Comparison of ENCODE assay signal across 14 cellular contexts in the genomic region with DNA sequence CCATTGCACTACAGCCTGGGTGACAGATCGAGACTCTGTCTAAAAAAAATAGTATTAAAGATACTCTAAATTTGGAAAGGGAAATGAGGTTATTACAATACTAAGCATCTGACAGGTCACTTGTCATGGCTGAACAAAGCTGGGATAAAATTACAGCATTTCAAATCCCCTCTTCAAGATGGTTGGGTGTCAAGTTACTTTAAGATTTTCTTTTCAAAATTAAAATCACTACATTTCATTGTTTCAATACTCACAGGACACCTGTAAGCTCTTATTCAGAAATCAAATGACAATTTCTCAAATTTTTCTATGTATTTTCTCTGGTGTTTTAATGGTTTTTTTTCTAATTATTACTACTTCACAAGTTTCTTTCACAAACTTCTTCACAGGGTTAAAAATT. TPM values are rescaled to one million over a fixed set of nuclear protein-coding genes. Genes with fewer than 3 reads are reported as not detected.
A peak's percentile ranks its signal among the peaks of the same experiment; 100 is the strongest.
DNase-seq lines count a peak whose midpoint lies in the region; ATAC-seq, FAIRE-seq and TF ChIP-seq lines count a peak whose summit lies in the region.
"Had no signal": no experiment of that assay in that cellular context is flagged by ENCODE, and none has a peak within 500 bp of the region (broad histone marks: within the 10 kb centered on the region; RNA-seq: fewer than 3 reads in every experiment).

No MANE protein-coding gene starts in this region.

- peaks cover 64% of the 10 kb centered on the region for H3K79me2 ChIP-seq in HepG2 (ENCODE audit: insufficient read depth, low read length)

- H3K4me3 ChIP-seq in HepG2 (replicated peaks in 1 of 3; ENCODE audit: insufficient read depth in 1 of 3, low read depth in 2 of 3, low read length in 3 of 3), result no peak overlapping the region
- no peak overlapping the region for H3K4me3 ChIP-seq in right lobe of liver
- H3K4me3 ChIP-seq in RWPE2 (ENCODE audit: severe bottlenecking), result no peak overlapping the region

- no peak overlapping the region for H3K9ac ChIP-seq in HepG2 (ENCODE audit: insufficient read depth, low read depth, low read length)

- H3K9me3 ChIP-seq in HepG2 (ENCODE audit: low read length) (no peaks in the 10 kb centered on the region), right lobe of liver (no peaks in the 10 kb centered on the region), RWPE2 (ENCODE audit: severe bottlenecking) (no peaks in the 10 kb centered on the region)

- peaks cover 86% of the 10 kb centered on the region for H4K20me1 ChIP-seq in HepG2 (ENCODE audit: insufficient read depth, low read length)

- no peak overlapping the region for H2AFZ ChIP-seq in HepG2 (ENCODE audit: low read length)

- no peak for TF ChIP-seq RAD21 in HepG2 (CRISPR knock-in tag; IDR thresholded peaks at IDR 0.05)

- H3K9me3 Mint-ChIP-seq in endothelial cell (ENCODE audit: unreplicated experiment), result no peaks in the 10 kb centered on the region
- H3K9me3 Mint-ChIP-seq: naive B cell had no signal

- CTCF ChIA-PET in HepG2 (lab: Yijun Ruan, JAX; ENCODE audit: low intra/inter-chr PET ratio, low total read pairs), result no interaction called here

- peak overlapping the region; percentile 93; the same call in 1 of the 2 replicates for H3K4me2 ChIP-seq in HepG2 (ENCODE audit: low read depth, low read length)

- TF ChIP-seq CTCF in HepG2 (CRISPR knock-in tag; IDR thresholded peaks at IDR 0.05), result no peak
- TF ChIP-seq CTCF in right lobe of liver (IDR thresholded peaks at IDR 0.05), result no peak
- TF ChIP-seq CTCF in RWPE2 (IDR thresholded peaks at IDR 0.05; ENCODE audit: poor library complexity, severe bottlenecking), result no peak
- no peak for TF ChIP-seq CTCF in endothelial cell (IDR thresholded peaks at IDR 0.05; ENCODE audit: unreplicated experiment)

- H3K36me3 Mint-ChIP-seq in endothelial cell (ENCODE audit: low read depth, unreplicated experiment), result peaks cover 51% of the 10 kb centered on the region

- DNase-seq in HepG2 (ENCODE audit: low spot score) (no peak), right lobe of liver (no peak), RWPE2 (ENCODE audit: low spot score) (no peak), endothelial cell (ENCODE audit: low spot score) (no peak), NK-92 (lab: John Stamatoyannopoulos, UW; ENCODE audit: unreplicated experiment) (no peak), AG08396 (ENCODE audit: low spot score) (no peak), NCI-H345 (lab: John Stamatoyannopoulos, UW) (no peak)
- DNase-seq in activated CD4-positive, alpha-beta T cell treated with anti-CD3 and anti-CD28 coated beads for 4 hours, result no peak
- DNase-seq: activated effector memory CD4-positive, alpha-beta T cell treated with Interleukin-2 at 50 U/mL for 16 hours; C1 segment of cervical spinal cord; naive B cell; NCI-H446; SHP77 had no signal

- peaks cover 37% of the 10 kb centered on the region for H3K4me1 Mint-ChIP-seq in endothelial cell (ENCODE audit: unreplicated experiment)

- H3K27ac ChIP-seq in HepG2 (ENCODE audit: extremely low read length, insufficient read depth, low read length) (no peak overlapping the region), right lobe of liver (no peak overlapping the region), RWPE2 (ENCODE audit: poor library complexity, severe bottlenecking) (peak overlapping the region; percentile 87)

- FAIRE-seq in HepG2 (lab: Jason Lieb, UNC), result no peak
- FAIRE-seq: islet of Langerhans had no signal

- TF ChIP-seq POLR2A in HepG2 (IDR thresholded peaks at IDR 0.05; ENCODE audit: insufficient read depth in 1 of 2, low read depth in 2 of 2, low read length in 2 of 2) (no peak), right lobe of liver (IDR thresholded peaks at IDR 0.05) (no peak)

- H3K36me3 ChIP-seq in HepG2 (replicated peaks in 1 of 2; ENCODE audit: control insufficient read depth in 1 of 2, insufficient read depth in 2 of 2, low read length in 2 of 2) (peaks cover 13 to 81% of the 10 kb centered on the region in 2 experiments), right lobe of liver (peaks cover 12 to 85% (median 54%) of the 10 kb centered on the region in 4 donors), RWPE2 (ENCODE audit: low read depth) (peaks cover 100% of the 10 kb centered on the region)

- in situ Hi-C loops in HepG2 (cut with HindIII; ENCODE audit: extremely low pct_ligation_motif_present, low pct_unique_long_range_greater_than_20kb), result no loop called here

- peaks cover 69% of the 10 kb centered on the region for H3K4me1 ChIP-seq in HepG2 (ENCODE audit: insufficient read depth, low read length)
- peaks cover 0 to 35% (median 5%) of the 10 kb centered on the region in 4 donors for H3K4me1 ChIP-seq in right lobe of liver
- peaks cover 36% of the 10 kb centered on the region for H3K4me1 ChIP-seq in RWPE2 (ENCODE audit: insufficient read depth, poor library complexity, severe bottlenecking)

- POLR2A ChIA-PET in HepG2 (lab: Yijun Ruan, JAX), result interaction anchor here (1.4 kb wide), 1 partner anchor 48 kb away, joined by 5 read pairs; a partner anchor contains a TSS

- TF ChIP-seq EP300 in HepG2 (IDR thresholded peaks at IDR 0.05; ENCODE audit: low read depth in 2 of 2, low read length in 2 of 2), result no peak
- no peak for TF ChIP-seq EP300 in HepG2 (CRISPR knock-in tag; IDR thresholded peaks at IDR 0.05; ENCODE audit: borderline replicate concordance)

- intact Hi-C loops in HepG2 (cut with micrococcal nuclease; ENCODE audit: unreplicated experiment), result no loop called here
- intact Hi-C loops in right lobe of liver (cut with DNase I), result loop anchor here in 1 of 2 donors (10.0 kb wide), 1 partner anchor 49 kb away; a partner anchor contains a TSS

- no peak overlapping the region for H3K27ac Mint-ChIP-seq in endothelial cell (ENCODE audit: unreplicated experiment)

- H3K4me3 Mint-ChIP-seq in endothelial cell (ENCODE audit: unreplicated experiment), result peak overlapping the region; percentile 60

- H3K27me3 ChIP-seq in HepG2 (ENCODE audit: control insufficient read depth in 1 of 2, insufficient read depth in 2 of 2, low read length in 2 of 2), result no peaks in the 10 kb centered on the region; a peak in 2 of 5 replicates
- H3K27me3 ChIP-seq in right lobe of liver, result no peaks in the 10 kb centered on the region
- no peaks in the 10 kb centered on the region for H3K27me3 ChIP-seq in RWPE2 (ENCODE audit: insufficient read depth, poor library complexity, severe bottlenecking)

- no TSS peak for BruUV-seq in HepG2 (replicated peaks; lab: Mats Ljungman, UMichigan)

- WGBS in HepG2 (ENCODE audit: low lambda C conversion rate), result 96% methylated on average over 1 of the region's 1 CpG
- 83% methylated on average over 1 of the region's 1 CpG for WGBS in right lobe of liver (ENCODE audit: insufficient coverage, low coverage, low lambda C conversion rate, missing lambda C conversion rate)

- peaks cover 6% of the 10 kb centered on the region for H3K27me3 Mint-ChIP-seq in endothelial cell (ENCODE audit: unreplicated experiment)
- H3K27me3 Mint-ChIP-seq: naive B cell had no signal

- ATAC-seq in HepG2 (no peak), right lobe of liver (no peak), RWPE2 (ENCODE audit: low read depth) (no peak)

RNA-seq across cellular contexts. Expression of a gene that starts 5.7 kb away (rescaled TPM):
- total RNA-seq in HepG2 (2016; rRNA removed; fragmentation: Illumina TruSeq; extraction: Trizol) (96.9 and 207 TPM in 2 replicates), right lobe of liver (10 to 100 TPM; 28.0 to 69.2 (median 49.3) TPM), endothelial cell (ENCODE audit: unreplicated experiment) (131 TPM)
- total RNA-seq in HepG2 (2016; cell fraction: cytosol; rRNA removed; fragmentation: Illumina TruSeq; extraction: Trizol; ENCODE audit: low read depth), result 320 and 373 TPM in 2 replicates
- total RNA-seq in HepG2 (2016; cell fraction: insoluble cytoplasmic fraction; rRNA removed; fragmentation: Illumina TruSeq; extraction: Trizol), result 98.4 and 219 TPM in 2 replicates
- total RNA-seq in HepG2 (2016; cell fraction: membrane; rRNA removed; fragmentation: Illumina TruSeq; extraction: Trizol), result 240 and 274 TPM in 2 replicates
- 644 and 668 TPM in 2 replicates for total RNA-seq in HepG2 (2016; cell fraction: nucleus; rRNA removed; fragmentation: Illumina TruSeq; extraction: Trizol)
- 99.6 and 132 TPM in 2 replicates for polyA plus RNA-seq in HepG2 (2011; rRNA removed)
- polyA plus RNA-seq in HepG2 (2011; cell fraction: cytosol; rRNA removed), result 31.0 and 42.4 TPM in 2 replicates
- 212 and 272 TPM in 2 replicates for polyA plus RNA-seq in HepG2 (2011; cell fraction: nucleus; rRNA removed)
- polyA plus RNA-seq in HepG2 (2012), result 164 and 195 TPM in 2 replicates
- polyA plus RNA-seq in HepG2 (2016; cell fraction: cytosol; fragmentation: Illumina TruSeq; extraction: Trizol; ENCODE audit: low read depth), result 299 and 310 TPM in 2 replicates
- polyA plus RNA-seq in HepG2 (2016; cell fraction: insoluble cytoplasmic fraction; fragmentation: Illumina TruSeq; extraction: Trizol; ENCODE audit: low read depth), result 128 and 141 TPM in 2 replicates
- polyA plus RNA-seq in HepG2 (2016; cell fraction: membrane; fragmentation: Illumina TruSeq; extraction: Trizol; ENCODE audit: low read depth), result 203 and 217 TPM in 2 replicates
- 962 and 1,010 TPM in 2 replicates for polyA plus RNA-seq in HepG2 (2016; cell fraction: nucleus; fragmentation: Illumina TruSeq; extraction: Trizol; ENCODE audit: insufficient read depth, low read depth)
- polyA minus RNA-seq in HepG2 (2011; rRNA and poly(A)+ RNA removed; ENCODE audit: low replicate concordance), result 44.5 and 146 TPM in 2 replicates
- polyA minus RNA-seq in HepG2 (2011; cell fraction: cytosol; rRNA and poly(A)+ RNA removed), result 58.0 and 63.0 TPM in 2 replicates
- 1,028 and 1,029 TPM in 2 replicates for polyA minus RNA-seq in HepG2 (2011; cell fraction: nucleus; rRNA and poly(A)+ RNA removed)

RNA-seq across cellular contexts. Expression of a gene that starts 5.8 kb away (rescaled TPM):
- total RNA-seq in HepG2 (2016; rRNA removed; fragmentation: Illumina TruSeq; extraction: Trizol), result 50.1 and 68.3 TPM in 2 replicates
- 25.7 and 26.9 TPM in 2 replicates for total RNA-seq in HepG2 (2016; cell fraction: cytosol; rRNA removed; fragmentation: Illumina TruSeq; extraction: Trizol; ENCODE audit: low read depth)
- total RNA-seq in HepG2 (2016; cell fraction: insoluble cytoplasmic fraction; rRNA removed; fragmentation: Illumina TruSeq; extraction: Trizol), result 51.7 and 81.8 TPM in 2 replicates
- 18.4 and 20.7 TPM in 2 replicates for total RNA-seq in HepG2 (2016; cell fraction: membrane; rRNA removed; fragmentation: Illumina TruSeq; extraction: Trizol)
- total RNA-seq in HepG2 (2016; cell fraction: nucleus; rRNA removed; fragmentation: Illumina TruSeq; extraction: Trizol), result 25.8 and 27.7 TPM in 2 replicates
- 36.1 and 42.7 TPM in 2 replicates for polyA plus RNA-seq in HepG2 (2011; rRNA removed)
- polyA plus RNA-seq in HepG2 (2011; cell fraction: cytosol; rRNA removed), result 17.5 and 31.2 TPM in 2 replicates
- polyA plus RNA-seq in HepG2 (2011; cell fraction: nucleus; rRNA removed), result 16.4 and 20.9 TPM in 2 replicates
- polyA plus RNA-seq in HepG2 (2012), result 50.3 and 62.2 TPM in 2 replicates
- polyA plus RNA-seq in HepG2 (2016; cell fraction: cytosol; fragmentation: Illumina TruSeq; extraction: Trizol; ENCODE audit: low read depth), result 4.0 TPM in 2 replicates
- polyA plus RNA-seq in HepG2 (2016; cell fraction: insoluble cytoplasmic fraction; fragmentation: Illumina TruSeq; extraction: Trizol; ENCODE audit: low read depth), result 54.3 and 55.1 TPM in 2 replicates
- 7.4 and 7.6 TPM in 2 replicates for polyA plus RNA-seq in HepG2 (2016; cell fraction: membrane; fragmentation: Illumina TruSeq; extraction: Trizol; ENCODE audit: low read depth)
- 29.7 and 38.5 TPM in 2 replicates for polyA plus RNA-seq in HepG2 (2016; cell fraction: nucleus; fragmentation: Illumina TruSeq; extraction: Trizol; ENCODE audit: insufficient read depth, low read depth)
- polyA minus RNA-seq in HepG2 (2011; rRNA and poly(A)+ RNA removed; ENCODE audit: low replicate concordance), result 12.3 and 13.3 TPM in 2 replicates
- 33.1 and 37.5 TPM in 2 replicates for polyA minus RNA-seq in HepG2 (2011; cell fraction: cytosol; rRNA and poly(A)+ RNA removed)
- polyA minus RNA-seq in HepG2 (2011; cell fraction: nucleus; rRNA and poly(A)+ RNA removed), result 40.4 and 47.0 TPM in 2 replicates
- 100 to 1,000 TPM in 4 of 6 experiments, 10 to 100 TPM in 2; 79.9 to 204 (median 124) TPM for total RNA-seq in right lobe of liver
- total RNA-seq in endothelial cell (ENCODE audit: unreplicated experiment), result 23.1 TPM

RNA-seq across cellular contexts. Expression of a gene that starts 48.5 kb away (rescaled TPM):
- total RNA-seq in HepG2 (2016; rRNA removed; fragmentation: Illumina TruSeq; extraction: Trizol) (31.3 and 37.0 TPM in 2 replicates), right lobe of liver (10 to 100 TPM in 1 of 6 experiments, 1 to 10 TPM in 5; 4.8 to 10.1 (median 8.5) TPM), endothelial cell (ENCODE audit: unreplicated experiment) (38.7 TPM)
- total RNA-seq in HepG2 (2016; cell fraction: cytosol; rRNA removed; fragmentation: Illumina TruSeq; extraction: Trizol; ENCODE audit: low read depth), result 8.3 and 9.8 TPM in 2 replicates
- 31.5 and 35.3 TPM in 2 replicates for total RNA-seq in HepG2 (2016; cell fraction: insoluble cytoplasmic fraction; rRNA removed; fragmentation: Illumina TruSeq; extraction: Trizol)
- total RNA-seq in HepG2 (2016; cell fraction: membrane; rRNA removed; fragmentation: Illumina TruSeq; extraction: Trizol), result 11.6 and 12.4 TPM in 2 replicates
- 49.0 and 52.1 TPM in 2 replicates for total RNA-seq in HepG2 (2016; cell fraction: nucleus; rRNA removed; fragmentation: Illumina TruSeq; extraction: Trizol)
- polyA plus RNA-seq in HepG2 (2011; rRNA removed), result 18.0 and 23.1 TPM in 2 replicates
- 6.8 and 9.6 TPM in 2 replicates for polyA plus RNA-seq in HepG2 (2011; cell fraction: cytosol; rRNA removed)
- 43.3 and 55.5 TPM in 2 replicates for polyA plus RNA-seq in HepG2 (2011; cell fraction: nucleus; rRNA removed)
- polyA plus RNA-seq in HepG2 (2012), result 11.6 and 17.1 TPM in 2 replicates
- polyA plus RNA-seq in HepG2 (2016; cell fraction: cytosol; fragmentation: Illumina TruSeq; extraction: Trizol; ENCODE audit: low read depth), result 1.0 and 1.4 TPM in 2 replicates
- 27.1 and 28.5 TPM in 2 replicates for polyA plus RNA-seq in HepG2 (2016; cell fraction: insoluble cytoplasmic fraction; fragmentation: Illumina TruSeq; extraction: Trizol; ENCODE audit: low read depth)
- polyA plus RNA-seq in HepG2 (2016; cell fraction: membrane; fragmentation: Illumina TruSeq; extraction: Trizol; ENCODE audit: low read depth), result 2.1 and 2.8 TPM in 2 replicates
- polyA plus RNA-seq in HepG2 (2016; cell fraction: nucleus; fragmentation: Illumina TruSeq; extraction: Trizol; ENCODE audit: insufficient read depth, low read depth), result 64.6 and 73.7 TPM in 2 replicates
- 19.9 and 28.6 TPM in 2 replicates for polyA minus RNA-seq in HepG2 (2011; rRNA and poly(A)+ RNA removed; ENCODE audit: low replicate concordance)
- 7.9 and 9.3 TPM in 2 replicates for polyA minus RNA-seq in HepG2 (2011; cell fraction: cytosol; rRNA and poly(A)+ RNA removed)
- 90.1 and 95.1 TPM in 2 replicates for polyA minus RNA-seq in HepG2 (2011; cell fraction: nucleus; rRNA and poly(A)+ RNA removed)
